In genomic region chr3:171156455-171157005, GRCh38 we compare ENCODE assay signal across 18 cellular contexts.
DNase-seq lines count a peak whose midpoint lies in the region; ATAC-seq, FAIRE-seq and TF ChIP-seq lines count a peak whose summit lies in the region.
"Had no signal": no experiment of that assay in that cellular context is flagged by ENCODE, and none has a peak within 500 bp of the region (broad histone marks: within the 10 kb centered on the region; RNA-seq: fewer than 3 reads in every experiment).

No MANE protein-coding gene starts in this region.

- peaks cover 25% of the 10 kb centered on the region for H3K36me3 ChIP-seq in left ventricle myocardium inferior
- H3K36me3 ChIP-seq in WERI-Rb-1, result no peaks in the 10 kb centered on the region
- H3K36me3 ChIP-seq in keratinocyte (ENCODE audit: control insufficient read depth in 2 of 2, extremely low read depth in 1 of 2, insufficient read depth in 2 of 2, low read length in 2 of 2), result no peaks in the 10 kb centered on the region
- peaks cover 0 to 33% (median 4%) of the 10 kb centered on the region in 4 donors for H3K36me3 ChIP-seq in sigmoid colon
- H3K36me3 ChIP-seq: thoracic aorta had no signal

- peaks cover 36% of the 10 kb centered on the region for H3K36me3 Mint-ChIP-seq in endothelial cell (ENCODE audit: low read depth, unreplicated experiment)

- no peak for TF ChIP-seq CTCF in left ventricle myocardium inferior (IDR thresholded peaks at IDR 0.05; ENCODE audit: borderline replicate concordance)
- TF ChIP-seq CTCF in WERI-Rb-1 (IDR thresholded peaks at IDR 0.05; ENCODE audit: low read depth, low read length), result no peak
- no peak for TF ChIP-seq CTCF in keratinocyte (optimal IDR thresholded peaks at IDR 0.05 in 1 of 3, IDR thresholded peaks at IDR 0.05 in 1 of 3, conservative IDR thresholded peaks at IDR 0.05 in 1 of 3; ENCODE audit: extremely low read depth in 1 of 3, insufficient read depth in 2 of 3, low read length in 3 of 3)
- TF ChIP-seq CTCF in sigmoid colon (IDR thresholded peaks at IDR 0.05), result no peak
- no peak for TF ChIP-seq CTCF in endothelial cell (IDR thresholded peaks at IDR 0.05; ENCODE audit: unreplicated experiment)

- no peak for FAIRE-seq in keratinocyte (lab: Jason Lieb, UNC)
- FAIRE-seq: GM18507 had no signal

- H3K27me3 ChIP-seq in left ventricle myocardium inferior (ENCODE audit: low read depth) (no peaks in the 10 kb centered on the region), WERI-Rb-1 (ENCODE audit: insufficient read depth, low read depth, severe bottlenecking) (no peaks in the 10 kb centered on the region), keratinocyte (ENCODE audit: control insufficient read depth, extremely low read depth, insufficient read depth, low read length) (no peaks in the 10 kb centered on the region), sigmoid colon (no peaks in the 10 kb centered on the region)
- H3K27me3 ChIP-seq: heart right ventricle had no signal

- H3K9ac ChIP-seq in keratinocyte (ENCODE audit: control insufficient read depth, extremely low read depth, insufficient read depth, low read length), result no peak overlapping the region

- DNase-seq in left ventricle myocardium superior (peak; percentile 37), left ventricle myocardium inferior (no peak), WERI-Rb-1 (no peak), keratinocyte (ENCODE audit: low read depth, low spot score) (peak; percentile 32), middle frontal gyrus (ENCODE audit: extremely low spot score, low spot score) (no peak), sigmoid colon (no peak), endothelial cell (ENCODE audit: low spot score) (no peak)
- no peak for DNase-seq in activated CD4-positive, alpha-beta T cell treated with anti-CD3 and anti-CD28 coated beads, Interleukin-2, amount 50 U/mL, for 48 hours
- DNase-seq: activated CD4-positive, alpha-beta T cell treated with anti-CD3 and anti-CD28 coated beads for 4 hours; activated naive CD8-positive, alpha-beta T cell treated with anti-CD3 and anti-CD28 coated beads, Interleukin-2, amount 10 ng/mL, durations not matched to agents 7 days and 5 days; NCI-H2029; NCI-H69; stimulated activated CD4-positive, alpha-beta T cell treated with anti-CD3 and anti-CD28 coated beads, Interleukin-2, amount 100 ng/mL, for 24 hours; T-helper 2 cell had no signal

- TF ChIP-seq POLR2A in sigmoid colon (IDR thresholded peaks at IDR 0.05), result no peak

- no peak for TF ChIP-seq EP300 in sigmoid colon (IDR thresholded peaks at IDR 0.05)

- no peak overlapping the region for H3K27ac Mint-ChIP-seq in endothelial cell (ENCODE audit: unreplicated experiment)
- H3K27ac Mint-ChIP-seq: activated naive CD8-positive, alpha-beta T cell treated with anti-CD3 and anti-CD28 coated beads, Interleukin-2, amount 10 ng/mL, durations not matched to agents 7 days and 5 days had no signal

- H3K9me3 ChIP-seq in left ventricle myocardium inferior (replicated peaks) (no peaks in the 10 kb centered on the region), WERI-Rb-1 (ENCODE audit: severe bottlenecking) (no peaks in the 10 kb centered on the region), keratinocyte (ENCODE audit: control insufficient read depth, low read depth, low read length) (no peaks in the 10 kb centered on the region), sigmoid colon (no peaks in the 10 kb centered on the region)
- H3K9me3 ChIP-seq: heart right ventricle, thoracic aorta had no signal

- H3K27ac ChIP-seq in left ventricle myocardium inferior (replicated peaks), result no peak overlapping the region
- peak overlapping the region; percentile 61 for H3K27ac ChIP-seq in WERI-Rb-1
- H3K27ac ChIP-seq in keratinocyte (ENCODE audit: control insufficient read depth, insufficient read depth, low read length), result no peak overlapping the region
- no peak overlapping the region for H3K27ac ChIP-seq in sigmoid colon
- H3K27ac ChIP-seq: epithelial cell of prostate, heart right ventricle, thoracic aorta had no signal

- H3K4me3 ChIP-seq in left ventricle myocardium inferior (no peak overlapping the region), WERI-Rb-1 (ENCODE audit: low read depth, low read length) (no peak overlapping the region), keratinocyte (ENCODE audit: control insufficient read depth in 2 of 3, extremely low read depth in 1 of 3, insufficient read depth in 2 of 3, low read depth in 1 of 3, low read length in 3 of 3) (no peak overlapping the region), sigmoid colon (no peak overlapping the region)
- H3K4me3 ChIP-seq: heart right ventricle, thoracic aorta had no signal

- ATAC-seq in left ventricle myocardium superior, result peak; percentile 65

- H3K4me2 ChIP-seq in keratinocyte (ENCODE audit: control insufficient read depth, extremely low read depth, insufficient read depth, low read depth, low read length), result no peak overlapping the region

- dilution Hi-C loops in keratinocyte (cut with MboI; ENCODE audit: extremely low pct_ligation_motif_present, low sequenced_read_pairs), result no loop called here

- 34 to 78% methylated on average over 5 of the region's 5 CpGs for WGBS in sigmoid colon, 2 donors

- H3K9me3 Mint-ChIP-seq in endothelial cell (ENCODE audit: unreplicated experiment), result no peaks in the 10 kb centered on the region
- H3K9me3 Mint-ChIP-seq: activated naive CD8-positive, alpha-beta T cell treated with anti-CD3 and anti-CD28 coated beads, Interleukin-2, amount 10 ng/mL, durations not matched to agents 7 days and 5 days had no signal

- H3K79me2 ChIP-seq in keratinocyte (ENCODE audit: control insufficient read depth, insufficient read depth, low read length), result no peaks in the 10 kb centered on the region

- H3K27me3 Mint-ChIP-seq in endothelial cell (ENCODE audit: unreplicated experiment), result peaks cover 3% of the 10 kb centered on the region
- H3K27me3 Mint-ChIP-seq: activated naive CD8-positive, alpha-beta T cell treated with anti-CD3 and anti-CD28 coated beads, Interleukin-2, amount 10 ng/mL, durations not matched to agents 7 days and 5 days had no signal

- intact Hi-C loops in left ventricle myocardium superior (cut with micrococcal nuclease) (no loop called here), left ventricle myocardium inferior (cut with micrococcal nuclease) (loop anchor here (10.0 kb wide), 1 partner anchor 408 kb away; no protein-coding TSS in a partner anchor), sigmoid colon (cut with DNase I) (no loop called here)

- no peaks in the 10 kb centered on the region for H3K9me1 ChIP-seq in keratinocyte (ENCODE audit: control insufficient read depth, extremely low read depth, insufficient read depth, low read length)

- no peak overlapping the region for H2AFZ ChIP-seq in keratinocyte (ENCODE audit: control insufficient read depth, low read length)

- no peak overlapping the region for H3K4me3 Mint-ChIP-seq in endothelial cell (ENCODE audit: unreplicated experiment)
- H3K4me3 Mint-ChIP-seq: activated naive CD8-positive, alpha-beta T cell treated with anti-CD3 and anti-CD28 coated beads, Interleukin-2, amount 10 ng/mL, durations not matched to agents 7 days and 5 days had no signal

- H3K4me1 Mint-ChIP-seq in endothelial cell (ENCODE audit: unreplicated experiment), result peaks cover 5% of the 10 kb centered on the region

- no peaks in the 10 kb centered on the region for H4K20me1 ChIP-seq in keratinocyte (ENCODE audit: control insufficient read depth, extremely low read depth, insufficient read depth, low read length)

- H3K4me1 ChIP-seq in left ventricle myocardium inferior (peaks cover 17% of the 10 kb centered on the region), keratinocyte (ENCODE audit: control insufficient read depth, extremely low read depth, insufficient read depth, low read length) (peaks cover 22% of the 10 kb centered on the region), sigmoid colon (no peaks in the 10 kb centered on the region)

Comparison
In these comparisons a context has a peak if more than half of its experiments do, and no peak if none do; other contexts are left out.
1. DNase-seq: peak in left ventricle myocardium superior (single experiment) and keratinocyte (single experiment); none in left ventricle myocardium inferior (single experiment), WERI-Rb-1 (single experiment), activated CD4-positive, alpha-beta T cell treated with anti-CD3 and anti-CD28 coated beads, Interleukin-2, amount 50 U/mL, for 48 hours (0 of 2), middle frontal gyrus (single experiment), sigmoid colon (single experiment) and endothelial cell (single experiment).